Comparison of ENCODE assay signal across 1 cellular context in genomic region chr14:39085933-39086332, GRCh38.
TF ChIP-seq lines count a peak whose summit lies in the region.

No MANE protein-coding gene starts in this region.

TF ChIP-seq in H1, 55 proteins besides CTCF, POLR2A, EP300 and RAD21:
- TF ChIP-seq CHD2 (IDR thresholded peaks at IDR 0.05; ENCODE audit: low read length) (no peak), HDAC6 (IDR thresholded peaks at IDR 0.05; ENCODE audit: low read depth, low read length) (no peak), RXRA (IDR thresholded peaks at IDR 0.05; ENCODE audit: insufficient read depth, low read depth, low read length) (no peak), CTBP2 (IDR thresholded peaks at IDR 0.05; ENCODE audit: borderline replicate concordance, insufficient read depth, insufficient read length, low read length) (no peak), CBX8 (IDR thresholded peaks at IDR 0.05; ENCODE audit: borderline replicate concordance, low read depth, low read length) (no peak)
